Comparison of ENCODE assay signal across 1 cellular context in the genomic region with DNA sequence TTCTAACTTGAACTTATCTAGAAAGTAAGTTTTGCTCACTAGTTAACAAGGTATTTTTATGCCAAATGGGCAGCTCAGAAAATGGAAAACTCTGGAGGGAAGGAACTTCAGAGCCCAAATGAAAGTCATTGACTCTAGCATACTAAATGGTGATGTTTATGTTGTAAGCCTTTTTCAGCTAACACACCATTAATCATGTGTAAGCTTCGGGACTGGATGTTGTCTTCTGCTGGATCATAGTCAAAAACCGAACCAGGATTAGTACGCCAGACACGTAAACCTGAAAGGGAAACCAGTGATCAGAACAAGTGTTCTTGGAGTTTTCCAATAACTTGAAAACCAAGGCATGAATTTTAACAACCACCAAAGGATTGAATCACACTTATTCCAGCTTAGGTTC.
TF ChIP-seq lines count a peak whose summit lies in the region.

No MANE protein-coding gene starts in this region.

TF ChIP-seq in IMR-90, 13 proteins besides CTCF, POLR2A, EP300 and RAD21:
- TF ChIP-seq CHD1 (IDR thresholded peaks at IDR 0.05; ENCODE audit: low read depth, low read length) (no peak), MAFK (IDR thresholded peaks at IDR 0.05; ENCODE audit: low read depth, low read length) (no peak), MAZ (IDR thresholded peaks at IDR 0.05; ENCODE audit: borderline replicate concordance, low read depth, low read length) (no peak), MXI1 (IDR thresholded peaks at IDR 0.05; ENCODE audit: borderline replicate concordance, low read depth, low read length) (no peak), BHLHE40 (IDR thresholded peaks at IDR 0.05; ENCODE audit: low read depth, low read length) (no peak), NFE2L2 (IDR thresholded peaks at IDR 0.05; ENCODE audit: low read depth, low read length) (no peak), RCOR1 (IDR thresholded peaks at IDR 0.05; ENCODE audit: insufficient replicate concordance, low read length) (no peak), SMC3 (IDR thresholded peaks at IDR 0.05; ENCODE audit: low read depth, low read length) (no peak), FOS (IDR thresholded peaks at IDR 0.05; ENCODE audit: low read depth, low read length) (no peak), CEBPB (IDR thresholded peaks at IDR 0.05; ENCODE audit: low read depth, low read length) (no peak), RFX5 (IDR thresholded peaks at IDR 0.05; ENCODE audit: low read depth, low read length) (no peak)
- TF ChIP-seq, protein P1, sequence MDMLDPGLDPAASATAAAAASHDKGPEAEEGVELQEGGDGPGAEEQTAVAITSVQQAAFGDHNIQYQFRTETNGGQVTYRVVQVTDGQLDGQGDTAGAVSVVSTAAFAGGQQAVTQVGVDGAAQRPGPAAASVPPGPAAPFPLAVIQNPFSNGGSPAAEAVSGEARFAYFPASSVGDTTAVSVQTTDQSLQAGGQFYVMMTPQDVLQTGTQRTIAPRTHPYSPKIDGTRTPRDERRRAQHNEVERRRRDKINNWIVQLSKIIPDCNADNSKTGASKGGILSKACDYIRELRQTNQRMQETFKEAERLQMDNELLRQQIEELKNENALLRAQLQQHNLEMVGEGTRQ (IDR thresholded peaks at IDR 0.05; ENCODE audit: low read depth, low read length), result no peak
- TF ChIP-seq, protein P2, sequence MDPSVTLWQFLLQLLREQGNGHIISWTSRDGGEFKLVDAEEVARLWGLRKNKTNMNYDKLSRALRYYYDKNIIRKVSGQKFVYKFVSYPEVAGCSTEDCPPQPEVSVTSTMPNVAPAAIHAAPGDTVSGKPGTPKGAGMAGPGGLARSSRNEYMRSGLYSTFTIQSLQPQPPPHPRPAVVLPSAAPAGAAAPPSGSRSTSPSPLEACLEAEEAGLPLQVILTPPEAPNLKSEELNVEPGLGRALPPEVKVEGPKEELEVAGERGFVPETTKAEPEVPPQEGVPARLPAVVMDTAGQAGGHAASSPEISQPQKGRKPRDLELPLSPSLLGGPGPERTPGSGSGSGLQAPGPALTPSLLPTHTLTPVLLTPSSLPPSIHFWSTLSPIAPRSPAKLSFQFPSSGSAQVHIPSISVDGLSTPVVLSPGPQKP (IDR thresholded peaks at IDR 0.05; ENCODE audit: borderline replicate concordance, low read depth, low read length), result no peak
